Comparison of ENCODE assay signal across 8 cellular contexts in genomic region chr13:100674363-100674847, GRCh38. TPM values are rescaled to one million over a fixed set of nuclear protein-coding genes. Genes with fewer than 3 reads are reported as not detected.
A peak's percentile ranks its signal among the peaks of the same experiment; 100 is the strongest.
DNase-seq lines count a peak whose midpoint lies in the region; ATAC-seq, FAIRE-seq and TF ChIP-seq lines count a peak whose summit lies in the region.

Gene TMTC4 (minus strand): TSS chr13:100674795. CDS start chr13:100670362, 4,433 bp downstream.

- H3K36me3 Mint-ChIP-seq in IgD-negative memory B cell, result no peaks in the 10 kb centered on the region
- H3K36me3 Mint-ChIP-seq in activated naive CD8-positive, alpha-beta T cell treated with anti-CD3 and anti-CD28 coated beads, Interleukin-2, amount 50 U/mL, for 24 hours (ENCODE audit: low read depth), result peaks cover 2% of the 10 kb centered on the region

- CTCF ChIA-PET in GM10248 (lab: Yijun Ruan, JAX), result interaction anchor here (0.9 to 2.4 kb wide), 15 partner anchors 8 to 443 kb away, joined by 3 to 10 read pairs (median 4); partner anchors contain the start of gene GGACT

- no peak for TF ChIP-seq CTCF in GM10248 (IDR thresholded peaks at IDR 0.05; ENCODE audit: control extremely low read depth, extremely low read depth, low read depth, missing control alignments)

- H3K4me3 Mint-ChIP-seq in IgD-negative memory B cell, result peak within 1 kb of the TSS; percentile 93 to 98 (median 94)
- peak within 1 kb of the TSS; percentile 92 for H3K4me3 Mint-ChIP-seq in activated naive CD8-positive, alpha-beta T cell treated with anti-CD3 and anti-CD28 coated beads, Interleukin-2, amount 50 U/mL, for 24 hours

- ATAC-seq in GM21619 (IDR thresholded peaks at IDR 0.05; ENCODE audit: unreplicated experiment), result peak; percentile 34
- peak; percentile 41 for ATAC-seq in activated naive CD8-positive, alpha-beta T cell treated with anti-CD3 and anti-CD28 coated beads, Interleukin-2, amount 50 U/mL, for 24 hours

- TF ChIP-seq POLR2A in GM12891 (IDR thresholded peaks at IDR 0.05; ENCODE audit: low read depth, low read length), result no peak

- no peaks in the 10 kb centered on the region for H3K9me3 Mint-ChIP-seq in IgD-negative memory B cell
- H3K9me3 Mint-ChIP-seq in activated naive CD8-positive, alpha-beta T cell treated with anti-CD3 and anti-CD28 coated beads, Interleukin-2, amount 50 U/mL, for 24 hours, result no peaks in the 10 kb centered on the region

- peaks cover 11 to 17% (median 12%) of the 10 kb centered on the region in 3 donors for H3K4me1 Mint-ChIP-seq in IgD-negative memory B cell
- H3K4me1 Mint-ChIP-seq in activated naive CD8-positive, alpha-beta T cell treated with anti-CD3 and anti-CD28 coated beads, Interleukin-2, amount 50 U/mL, for 24 hours, result peaks cover 26% of the 10 kb centered on the region

- peaks cover 7% of the 10 kb centered on the region for H3K27me3 Mint-ChIP-seq in IgD-negative memory B cell
- H3K27me3 Mint-ChIP-seq in activated naive CD8-positive, alpha-beta T cell treated with anti-CD3 and anti-CD28 coated beads, Interleukin-2, amount 50 U/mL, for 24 hours, result peaks cover 13% of the 10 kb centered on the region

- POLR2A ChIA-PET in GM10248 (lab: Yijun Ruan, JAX), result no interaction called here

- H3K27ac Mint-ChIP-seq in IgD-negative memory B cell, result peak within 1 kb of the TSS; percentile 72 to 91 (median 83)
- H3K27ac Mint-ChIP-seq in activated naive CD8-positive, alpha-beta T cell treated with anti-CD3 and anti-CD28 coated beads, Interleukin-2, amount 50 U/mL, for 24 hours, result peak within 1 kb of the TSS; percentile 96

- DNase-seq in GM12891 (ENCODE audit: insufficient read length, low spot score) (peak; percentile 44), inferior parietal cortex (ENCODE audit: extremely low spot score) (peak; percentile 5), GM10248 (ENCODE audit: extremely low spot score) (no peak), NCI-H345 (lab: John Stamatoyannopoulos, UW) (no peak)
- no peak for DNase-seq in activated naive CD8-positive, alpha-beta T cell treated with anti-CD3 and anti-CD28 coated beads, Interleukin-2, amount 50 U/mL, for 24 hours
- DNase-seq in stimulated activated CD8-positive, alpha-beta memory T cell treated with anti-CD3 and anti-CD28 coated beads, Interleukin-15, amount 100 ng/mL, for 24 hours (ENCODE audit: low read depth), result peak; percentile 3

- no peak for FAIRE-seq in GM12891 (lab: Jason Lieb, UNC)

TF ChIP-seq in GM12891, 5 proteins besides CTCF, POLR2A, EP300 and RAD21:
- TF ChIP-seq TAF1 (IDR thresholded peaks at IDR 0.05; ENCODE audit: low read depth, low read length) (no peak), PAX5 (IDR thresholded peaks at IDR 0.05; ENCODE audit: insufficient read depth, low read length, severe bottlenecking) (no peak), POU2F2 (IDR thresholded peaks at IDR 0.05; ENCODE audit: low read depth, low read length) (no peak), SPI1 (IDR thresholded peaks at IDR 0.05; ENCODE audit: low read depth, low read length) (no peak), POLR2AphosphoS5 (IDR thresholded peaks at IDR 0.05; ENCODE audit: low read depth, low read length) (no peak)

RNA-seq across cellular contexts. Expression of gene TMTC4, which starts in this region (rescaled TPM):
- 4.3 TPM for polyA plus RNA-seq in GM12891 (2012; ENCODE audit: low read depth, missing spikeins)
- 4.8 TPM for polyA plus RNA-seq in IgD-negative memory B cell

Comparison
In these comparisons a context has a peak if more than half of its experiments do, and no peak if none do; other contexts are left out.
1. DNase-seq: peak in GM12891 (single experiment), inferior parietal cortex (single experiment) and stimulated activated CD8-positive, alpha-beta memory T cell treated with anti-CD3 and anti-CD28 coated beads, Interleukin-15, amount 100 ng/mL, for 24 hours (single experiment); none in activated naive CD8-positive, alpha-beta T cell treated with anti-CD3 and anti-CD28 coated beads, Interleukin-2, amount 50 U/mL, for 24 hours (single experiment), GM10248 (single experiment) and NCI-H345 (single experiment).